1 cellular context compared by ENCODE assay signal in the genomic region with DNA sequence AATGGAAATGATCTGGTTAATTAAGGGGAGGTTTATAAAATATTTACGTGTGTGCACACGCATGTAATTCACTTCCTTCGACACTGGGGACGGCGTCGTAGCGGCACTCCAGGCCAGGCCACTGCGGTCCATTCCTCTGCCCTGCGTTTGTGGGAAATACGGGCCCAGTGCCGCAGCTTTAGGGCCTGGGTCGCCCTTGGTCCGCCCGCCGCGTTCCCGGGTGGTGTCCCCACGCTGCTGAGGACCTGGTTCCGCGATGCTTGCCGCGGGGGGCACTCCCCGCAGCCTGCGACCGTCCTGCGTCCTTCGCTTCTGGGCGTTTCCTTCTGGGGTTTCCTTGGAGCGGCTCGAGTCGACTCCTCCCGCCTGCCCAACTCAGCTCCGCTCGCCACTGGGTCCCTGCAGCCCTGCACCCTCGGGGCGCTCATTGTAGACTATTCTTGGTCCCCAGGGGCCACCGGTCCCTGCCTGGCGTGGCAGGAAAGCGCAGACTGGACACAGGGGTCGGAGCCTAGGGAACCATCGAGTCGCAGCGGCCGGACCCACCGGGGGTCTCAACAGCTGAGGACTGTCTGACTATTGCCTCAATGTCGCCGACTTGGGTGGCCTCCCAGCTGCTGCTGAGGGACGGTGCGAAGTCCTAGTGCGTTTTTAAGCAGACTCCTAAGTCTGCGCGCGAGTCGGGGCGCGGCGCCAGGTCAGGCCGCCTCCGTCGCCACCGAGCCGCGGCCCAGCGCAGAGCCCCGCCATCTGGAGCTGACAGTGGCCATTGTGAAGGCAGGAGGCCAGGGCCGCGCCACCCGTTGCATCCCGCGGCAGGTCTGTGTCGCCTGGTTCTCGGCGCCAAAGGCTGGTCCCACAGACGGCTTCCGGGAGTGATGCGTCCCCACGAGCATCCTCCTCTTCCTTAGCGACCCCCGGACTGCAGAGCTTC.
A peak's percentile ranks its signal among the peaks of the same experiment; 100 is the strongest.
TF ChIP-seq lines count a peak whose summit lies in the region.

No MANE protein-coding gene starts in this region.

TF ChIP-seq in H1, 55 proteins besides CTCF, POLR2A, EP300 and RAD21 (continued from another document):
- no peak for TF ChIP-seq CTBP2 (IDR thresholded peaks at IDR 0.05; ENCODE audit: borderline replicate concordance, insufficient read depth, insufficient read length, low read length)
- no peak for TF ChIP-seq SRF (IDR thresholded peaks at IDR 0.05; ENCODE audit: low read depth, low read length)
- no peak for TF ChIP-seq YY1 (IDR thresholded peaks at IDR 0.05; ENCODE audit: low read depth, low read length)
- TF ChIP-seq BCL11A (IDR thresholded peaks at IDR 0.05; ENCODE audit: low read depth in 2 of 2, low read length in 2 of 2): no peak
- no peak for TF ChIP-seq CHD2 (IDR thresholded peaks at IDR 0.05; ENCODE audit: low read length)
- no peak for TF ChIP-seq TAF1 (IDR thresholded peaks at IDR 0.05; ENCODE audit: low read depth, low read length)
- TF ChIP-seq PHF8 (conservative IDR thresholded peaks at IDR 0.05; ENCODE audit: low read depth, low read length): no peak
- TF ChIP-seq NANOG (IDR thresholded peaks at IDR 0.05; ENCODE audit: insufficient read depth, low read depth, low read length, poor library complexity, severe bottlenecking): no peak
- peak; percentile 97; the same call in 1 of the 2 replicates for TF ChIP-seq SUZ12 (IDR thresholded peaks at IDR 0.05; ENCODE audit: low read length)
- TF ChIP-seq GABPA (IDR thresholded peaks at IDR 0.05; ENCODE audit: borderline replicate concordance, insufficient read depth, low read length): no peak
- TF ChIP-seq TCF12 (IDR thresholded peaks at IDR 0.05; ENCODE audit: low read depth, low read length): no peak
- no peak for TF ChIP-seq NRF1 (IDR thresholded peaks at IDR 0.05; ENCODE audit: low read depth, low read length)
- TF ChIP-seq KDM1A (IDR thresholded peaks at IDR 0.05; ENCODE audit: borderline replicate concordance, low read length): no peak
- TF ChIP-seq CBX5 (IDR thresholded peaks at IDR 0.05; ENCODE audit: low read depth, low read length): no peak
- no peak for TF ChIP-seq JUN (IDR thresholded peaks at IDR 0.05; ENCODE audit: low read depth, low read length)
- no peak for TF ChIP-seq JUND (IDR thresholded peaks at IDR 0.05; ENCODE audit: low read length)
- no peak for TF ChIP-seq CEBPB (IDR thresholded peaks at IDR 0.05; ENCODE audit: low read depth, low read length)
- TF ChIP-seq, protein P1, sequence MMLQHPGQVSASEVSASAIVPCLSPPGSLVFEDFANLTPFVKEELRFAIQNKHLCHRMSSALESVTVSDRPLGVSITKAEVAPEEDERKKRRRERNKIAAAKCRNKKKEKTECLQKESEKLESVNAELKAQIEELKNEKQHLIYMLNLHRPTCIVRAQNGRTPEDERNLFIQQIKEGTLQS (IDR thresholded peaks at IDR 0.05; ENCODE audit: insufficient read depth, low read depth, low read length): no peak
- TF ChIP-seq TBP (IDR thresholded peaks at IDR 0.05; ENCODE audit: low read depth, low read length): no peak
- no peak for TF ChIP-seq SIRT6 (IDR thresholded peaks at IDR 0.05; ENCODE audit: low read length)
- peak; percentile 50 for TF ChIP-seq RNF2 (IDR thresholded peaks at IDR 0.05; ENCODE audit: borderline replicate concordance, low read depth, low read length, missing control alignments, poor library complexity, severe bottlenecking)
- TF ChIP-seq EZH2 (IDR thresholded peaks at IDR 0.05; ENCODE audit: low read depth, low read length, severe bottlenecking): peak; percentile 97
- TF ChIP-seq SIX5 (IDR thresholded peaks at IDR 0.05; ENCODE audit: low read depth, low read length): no peak
- TF ChIP-seq SP4 (IDR thresholded peaks at IDR 0.05; ENCODE audit: low read length): no peak
- no peak for TF ChIP-seq MAFK (IDR thresholded peaks at IDR 0.05; ENCODE audit: low read depth, low read length)
- no peak for TF ChIP-seq CBX8 (IDR thresholded peaks at IDR 0.05; ENCODE audit: borderline replicate concordance, low read depth, low read length)
- TF ChIP-seq RXRA (IDR thresholded peaks at IDR 0.05; ENCODE audit: insufficient read depth, low read depth, low read length): no peak
- TF ChIP-seq SP1 (IDR thresholded peaks at IDR 0.05; ENCODE audit: low read depth, low read length): no peak
- no peak for TF ChIP-seq POU5F1 (IDR thresholded peaks at IDR 0.05; ENCODE audit: low read depth, low read length)
- no peak for TF ChIP-seq ZNF274 (IDR thresholded peaks at IDR 0.05; ENCODE audit: borderline replicate concordance, extremely low read depth, low read length)
- TF ChIP-seq CREB1 (IDR thresholded peaks at IDR 0.05): no peak
- TF ChIP-seq SP2 (IDR thresholded peaks at IDR 0.05; ENCODE audit: low read length): no peak
- no peak for TF ChIP-seq BRCA1 (IDR thresholded peaks at IDR 0.05; ENCODE audit: low read depth, low read length)
- TF ChIP-seq RFX5 (IDR thresholded peaks at IDR 0.05; ENCODE audit: borderline replicate concordance, low read depth, low read length): no peak
- TF ChIP-seq HDAC6 (IDR thresholded peaks at IDR 0.05; ENCODE audit: low read depth, low read length): no peak
- peak; percentile 44 for TF ChIP-seq ASH2L (IDR thresholded peaks at IDR 0.05; ENCODE audit: low read length)
- TF ChIP-seq SAP30 (IDR thresholded peaks at IDR 0.05; ENCODE audit: insufficient read depth, insufficient replicate concordance, low read length): no peak
- TF ChIP-seq, protein P2, sequence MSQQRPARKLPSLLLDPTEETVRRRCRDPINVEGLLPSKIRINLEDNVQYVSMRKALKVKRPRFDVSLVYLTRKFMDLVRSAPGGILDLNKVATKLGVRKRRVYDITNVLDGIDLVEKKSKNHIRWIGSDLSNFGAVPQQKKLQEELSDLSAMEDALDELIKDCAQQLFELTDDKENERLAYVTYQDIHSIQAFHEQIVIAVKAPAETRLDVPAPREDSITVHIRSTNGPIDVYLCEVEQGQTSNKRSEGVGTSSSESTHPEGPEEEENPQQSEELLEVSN (IDR thresholded peaks at IDR 0.05): peak; percentile 28; the same call in 1 of the 2 replicates
- TF ChIP-seq POLR2AphosphoS5 (IDR thresholded peaks at IDR 0.05; ENCODE audit: low read depth, low read length): no peak
- no peak for TF ChIP-seq USF2 (IDR thresholded peaks at IDR 0.05; ENCODE audit: low read length)
- TF ChIP-seq TEAD4 (IDR thresholded peaks at IDR 0.05; ENCODE audit: low read depth, low read length): no peak
- no peak for TF ChIP-seq EGR1 (IDR thresholded peaks at IDR 0.05; ENCODE audit: borderline replicate concordance, low read depth, low read length)
- TF ChIP-seq GTF2F1 (IDR thresholded peaks at IDR 0.05; ENCODE audit: borderline replicate concordance, low read depth, low read length): no peak
- TF ChIP-seq CHD7 (IDR thresholded peaks at IDR 0.05; ENCODE audit: insufficient replicate concordance, low read length): no peak
- no peak for TF ChIP-seq ATF2 (IDR thresholded peaks at IDR 0.05; ENCODE audit: low read length)
- no peak for TF ChIP-seq KDM5A (IDR thresholded peaks at IDR 0.05; ENCODE audit: low read length)
TF ChIP-seq in H1: peak in this region for 6.
